18 cellular contexts compared by ENCODE assay signal in genomic region chr6:10564975-10565374, GRCh38. TPM values are rescaled to one million over a fixed set of nuclear protein-coding genes. Genes with fewer than 3 reads are reported as not detected.
DNase-seq lines count a peak whose midpoint lies in the region; ATAC-seq and TF ChIP-seq lines count a peak whose summit lies in the region.
"Had no signal": no experiment of that assay in that cellular context is flagged by ENCODE, and none has a peak within 500 bp of the region (broad histone marks: within the 10 kb centered on the region; RNA-seq: fewer than 3 reads in every experiment).

No MANE protein-coding gene starts in this region.

- no peaks in the 10 kb centered on the region for H3K9me3 ChIP-seq in right cardiac atrium (ENCODE audit: control insufficient read depth, low read length)

- ATAC-seq in Right ventricle myocardium superior (ENCODE audit: poor library complexity) (peak; percentile 64), right cardiac atrium (no peak), HG02973 (IDR thresholded peaks at IDR 0.05; ENCODE audit: unreplicated experiment) (no peak)
- ATAC-seq: HepG2 had no signal

- peak overlapping the region; percentile 77 for H3K4me3 Mint-ChIP-seq in endothelial cell (ENCODE audit: unreplicated experiment)
- H3K4me3 Mint-ChIP-seq in mesothelial cell of epicardium = no peak overlapping the region
- H3K4me3 Mint-ChIP-seq: CD14-positive monocyte had no signal

- H3K36me3 Mint-ChIP-seq in endothelial cell (ENCODE audit: low read depth, unreplicated experiment) = peaks cover 66% of the 10 kb centered on the region
- H3K36me3 Mint-ChIP-seq in mesothelial cell of epicardium = peaks cover 3% of the 10 kb centered on the region

- no peaks in the 10 kb centered on the region for H3K9me3 Mint-ChIP-seq in endothelial cell (ENCODE audit: unreplicated experiment)
- no peaks in the 10 kb centered on the region for H3K9me3 Mint-ChIP-seq in mesothelial cell of epicardium
- H3K9me3 Mint-ChIP-seq: CD14-positive monocyte had no signal

- intact Hi-C loops in Right ventricle myocardium superior (cut with DNase I) (no loop called here), right cardiac atrium (cut with DNase I) (no loop called here)

- peaks cover 56% of the 10 kb centered on the region for H3K4me1 Mint-ChIP-seq in endothelial cell (ENCODE audit: unreplicated experiment)
- H3K4me1 Mint-ChIP-seq in mesothelial cell of epicardium = peaks cover 44% of the 10 kb centered on the region

- H3K27ac Mint-ChIP-seq in endothelial cell (ENCODE audit: unreplicated experiment) (no peak overlapping the region), mesothelial cell of epicardium (peak overlapping the region; percentile 23)

- H3K4me3 ChIP-seq in right cardiac atrium (ENCODE audit: low read length) = no peak overlapping the region
- H3K4me3 ChIP-seq: GM23248 had no signal

- no peaks in the 10 kb centered on the region for H3K27me3 ChIP-seq in right cardiac atrium (ENCODE audit: control insufficient read depth, insufficient read depth)

- H3K27ac ChIP-seq in right cardiac atrium (ENCODE audit: low read length) = no peak overlapping the region
- H3K27ac ChIP-seq: GM23248, KMS-11 had no signal

- 82% methylated on average over 7 of the region's 7 CpGs for WGBS in right cardiac atrium

- TF ChIP-seq CTCF in endothelial cell (IDR thresholded peaks at IDR 0.05; ENCODE audit: unreplicated experiment) (no peak), mesothelial cell of epicardium (IDR thresholded peaks at IDR 0.05; ENCODE audit: unreplicated experiment) (no peak)

- H3K27me3 Mint-ChIP-seq in endothelial cell (ENCODE audit: unreplicated experiment) (peaks cover 10% of the 10 kb centered on the region), mesothelial cell of epicardium (ENCODE audit: low read depth) (no peaks in the 10 kb centered on the region)

- no peaks in the 10 kb centered on the region for H3K4me1 ChIP-seq in right cardiac atrium (ENCODE audit: control insufficient read depth, insufficient read depth, low read length)

- no peak for DNase-seq in Right ventricle myocardium superior
- DNase-seq in right cardiac atrium = no peak
- DNase-seq in endothelial cell (ENCODE audit: low spot score) = no peak
- DNase-seq in mesothelial cell of epicardium (ENCODE audit: low spot score in 2 of 2, unreplicated experiment in 2 of 2) = no peak
- DNase-seq in NCI-H1694 (lab: John Stamatoyannopoulos, UW) = no peak
- no peak for DNase-seq in effector CD4-positive, alpha-beta T cell
- no peak for DNase-seq in T-helper 9 cell
- DNase-seq: 8988T, DMS 273 treated with DMSO at 0.1 percent for 48 hours, GM23248, NCI-H1417 treated with DMSO at 0.1 percent for 48 hours, NCI-H1930, NCI-H226, RPMI8226 had no signal

RNA-seq across cellular contexts. Expression of gene GCNT2, which starts 43.8 kb away (rescaled TPM):
- total RNA-seq in Right ventricle myocardium superior (37.1 TPM), right cardiac atrium (10 to 100 TPM in 1 of 4 donors, 1 to 10 TPM in 3; 5.2 to 10.4 (median 7.7) TPM), endothelial cell (ENCODE audit: unreplicated experiment) (71.1 TPM), mesothelial cell of epicardium (29.3 to 35.0 TPM (median 32.2 TPM) in 3 replicates)
- 3.4 TPM for polyA plus RNA-seq in right cardiac atrium
- total RNA-seq: GM23248 had no signal
- polyA plus RNA-seq: GM23248 had no signal
